13 cellular contexts compared by ENCODE assay signal in genomic region chr4:154049457-154050181, GRCh38.
DNase-seq lines count a peak whose midpoint lies in the region; TF ChIP-seq lines count a peak whose summit lies in the region.
"Had no signal": no experiment of that assay in that cellular context is flagged by ENCODE, and none has a peak within 500 bp of the region (broad histone marks: within the 10 kb centered on the region; RNA-seq: fewer than 3 reads in every experiment).

No MANE protein-coding gene starts in this region.

- H3K27me3 Mint-ChIP-seq in endodermal cell (ENCODE audit: insufficient read depth), result no peaks in the 10 kb centered on the region

- no peak overlapping the region for H3K4ac ChIP-seq in trophoblast cell (ENCODE audit: low read depth, low read length)

- H2BK12ac ChIP-seq in trophoblast cell (ENCODE audit: low read length), result no peak overlapping the region

- H3K9ac ChIP-seq in endodermal cell (ENCODE audit: extremely low read depth, low read length, poor library complexity, severe bottlenecking) (no peak overlapping the region), trophoblast cell (ENCODE audit: low read length) (no peak overlapping the region)

- H3K4me1 Mint-ChIP-seq in endodermal cell, result peaks cover 3% of the 10 kb centered on the region

- 77 to 85% methylated on average over 5 to 6 of the region's 6 CpGs for WGBS in endodermal cell (ENCODE audit: insufficient coverage in 1 of 2, insufficient read length in 1 of 2), 2 experiments
- no CpG with 5 or more reads among the region's 6 CpGs for WGBS in trophoblast cell (ENCODE audit: extremely low coverage, insufficient coverage, insufficient read length)
- WGBS in suprapubic skin, result 52% methylated on average over 6 of the region's 6 CpGs

- H3K27me3 ChIP-seq in endodermal cell (ENCODE audit: control insufficient read depth, insufficient read depth, low read length, poor library complexity, severe bottlenecking), result no peaks in the 10 kb centered on the region
- H3K27me3 ChIP-seq in trophoblast cell (ENCODE audit: insufficient read depth, low read length), result no peaks in the 10 kb centered on the region
- no peaks in the 10 kb centered on the region for H3K27me3 ChIP-seq in suprapubic skin
- H3K27me3 ChIP-seq: spleen had no signal

- no peak overlapping the region for H4K91ac ChIP-seq in trophoblast cell (ENCODE audit: low read depth, low read length)

- no peak overlapping the region for H3K4me3 Mint-ChIP-seq in endodermal cell
- H3K4me3 Mint-ChIP-seq: effector memory CD8-positive, alpha-beta T cell had no signal

- no peak overlapping the region for H2BK120ac ChIP-seq in trophoblast cell (ENCODE audit: insufficient read depth, low read length, poor library complexity)

- peak; percentile 13 for DNase-seq in DMS 273 (lab: John Stamatoyannopoulos, UW; ENCODE audit: unreplicated experiment)
- DNase-seq in DMS 273 treated with DMSO at 0.1 percent for 48 hours (lab: John Stamatoyannopoulos, UW), result no peak
- DNase-seq in NCI-H69 (lab: John Stamatoyannopoulos, UW), result peak; percentile 0
- DNase-seq in endodermal cell, result peak; percentile 87
- DNase-seq in trophoblast cell, result peak; percentile 36 to 48
- no peak for DNase-seq in cerebellum (ENCODE audit: low spot score)
- DNase-seq in suprapubic skin (ENCODE audit: low spot score in 2 of 2), result no peak
- no peak for DNase-seq in DMS153 treated with DMSO at 0.1 percent for 48 hours (lab: John Stamatoyannopoulos, UW; ENCODE audit: unreplicated experiment)
- DNase-seq: effector memory CD8-positive, alpha-beta T cell; midbrain; RPMI8226; spleen had no signal

- no peaks in the 10 kb centered on the region for H3K79me2 ChIP-seq in trophoblast cell (ENCODE audit: control insufficient read depth, insufficient read depth, low read length, poor library complexity)

- no peak overlapping the region for H3K27ac ChIP-seq in endodermal cell (ENCODE audit: low read depth, low read length)
- no peak overlapping the region for H3K27ac ChIP-seq in trophoblast cell (ENCODE audit: low read depth, low read length)
- H3K27ac ChIP-seq in suprapubic skin, result no peak overlapping the region
- H3K27ac ChIP-seq: 22Rv1, spleen had no signal

- no peak overlapping the region for H4K8ac ChIP-seq in trophoblast cell (ENCODE audit: low read depth, low read length)

- peaks cover 5% of the 10 kb centered on the region for H3K36me3 Mint-ChIP-seq in endodermal cell (ENCODE audit: low read depth)

- H3K36me3 ChIP-seq in endodermal cell (ENCODE audit: control insufficient read depth, insufficient read depth, low read length) (no peaks in the 10 kb centered on the region), trophoblast cell (ENCODE audit: control insufficient read depth in 1 of 2, insufficient read depth in 2 of 2, low read length in 2 of 2) (no peaks in the 10 kb centered on the region), suprapubic skin (no peaks in the 10 kb centered on the region)
- H3K36me3 ChIP-seq: spleen had no signal

- H3K9me3 ChIP-seq in endodermal cell (ENCODE audit: control insufficient read depth, low read length), result peaks cover 11% of the 10 kb centered on the region
- no peaks in the 10 kb centered on the region for H3K9me3 ChIP-seq in trophoblast cell (ENCODE audit: insufficient read depth, low read depth, low read length)
- H3K9me3 ChIP-seq in suprapubic skin, result peaks cover 3% of the 10 kb centered on the region

- H3K79me1 ChIP-seq in trophoblast cell (ENCODE audit: low read length), result no peaks in the 10 kb centered on the region

- no peak overlapping the region for H3K27ac Mint-ChIP-seq in endodermal cell
- H3K27ac Mint-ChIP-seq: effector memory CD8-positive, alpha-beta T cell had no signal

- H2AK5ac ChIP-seq in trophoblast cell (ENCODE audit: low read length), result no peak overlapping the region

- no peak for TF ChIP-seq POLR2A in suprapubic skin (IDR thresholded peaks at IDR 0.05)

- TF ChIP-seq EP300 in suprapubic skin (IDR thresholded peaks at IDR 0.05), result no peak

- no peak overlapping the region for H3K4me3 ChIP-seq in endodermal cell (ENCODE audit: low read length)
- H3K4me3 ChIP-seq in trophoblast cell (ENCODE audit: low read depth, low read length), result no peak overlapping the region
- no peak overlapping the region for H3K4me3 ChIP-seq in suprapubic skin
- H3K4me3 ChIP-seq: spleen had no signal

- H2AFZ ChIP-seq in trophoblast cell (ENCODE audit: insufficient read depth, low read length, poor library complexity), result no peak overlapping the region

- H3K4me2 ChIP-seq in trophoblast cell (ENCODE audit: low read length), result no peak overlapping the region

- H3K4me1 ChIP-seq in endodermal cell (ENCODE audit: control insufficient read depth, insufficient read depth, low read length) (no peaks in the 10 kb centered on the region), trophoblast cell (ENCODE audit: control insufficient read depth in 1 of 2, insufficient read depth in 2 of 2, low read length in 2 of 2) (no peaks in the 10 kb centered on the region), suprapubic skin (peaks cover 3% of the 10 kb centered on the region)
- H3K4me1 ChIP-seq: spleen had no signal

- H3K9me3 Mint-ChIP-seq in endodermal cell, result peaks cover 22% of the 10 kb centered on the region
- H3K9me3 Mint-ChIP-seq: effector memory CD8-positive, alpha-beta T cell had no signal

- H4K12ac ChIP-seq in trophoblast cell (ENCODE audit: low read depth, low read length), result no peak overlapping the region

- H3K23ac ChIP-seq in trophoblast cell (ENCODE audit: low read length), result no peak overlapping the region

- H2BK5ac ChIP-seq in trophoblast cell (ENCODE audit: low read depth, low read length, poor library complexity), result no peak overlapping the region

- H3K18ac ChIP-seq in trophoblast cell (ENCODE audit: low read length), result no peak overlapping the region

- TF ChIP-seq CTCF in endodermal cell (conservative IDR thresholded peaks at IDR 0.05), result peak; percentile 75
- no peak for TF ChIP-seq CTCF in suprapubic skin (IDR thresholded peaks at IDR 0.05)

- no peak overlapping the region for H3K14ac ChIP-seq in trophoblast cell (ENCODE audit: low read length)

Comparison
In these comparisons a context has a peak if more than half of its experiments do, and no peak if none do; other contexts are left out.
1. DNase-seq: peak in DMS 273 (single experiment), NCI-H69 (single experiment), endodermal cell (single experiment) and trophoblast cell (2 of 2); none in DMS 273 treated with DMSO at 0.1 percent for 48 hours (single experiment), cerebellum (single experiment), suprapubic skin (0 of 2) and DMS153 treated with DMSO at 0.1 percent for 48 hours (single experiment).